In the genomic region with DNA sequence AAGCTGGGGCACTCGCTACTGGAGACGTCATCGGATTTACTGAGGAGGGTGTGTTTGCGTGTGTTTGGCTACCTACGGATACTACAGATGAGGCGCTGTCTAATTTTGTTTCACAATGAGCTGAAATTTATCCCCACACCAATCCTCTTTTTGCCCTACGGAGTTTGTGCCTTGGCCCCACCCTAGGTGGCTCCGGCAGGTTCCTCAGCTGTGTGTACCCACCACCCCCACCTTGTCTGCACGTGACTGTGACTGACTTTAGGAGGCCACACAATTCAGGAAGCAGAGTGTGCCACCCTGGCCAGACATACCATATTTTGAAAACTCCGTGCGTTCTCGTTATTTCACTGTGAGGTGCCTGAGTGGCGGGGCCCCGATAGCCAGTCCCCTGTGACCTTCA, we compare ENCODE assay signal across 20 cellular contexts.
DNase-seq lines count a peak whose midpoint lies in the region; ATAC-seq and TF ChIP-seq lines count a peak whose summit lies in the region.
"Had no signal": no experiment of that assay in that cellular context is flagged by ENCODE, and none has a peak within 500 bp of the region (broad histone marks: within the 10 kb centered on the region; RNA-seq: fewer than 3 reads in every experiment).

No MANE protein-coding gene starts in this region.

- peak overlapping the region; percentile 85 for H3K27ac Mint-ChIP-seq in WTC11
- peak overlapping the region; percentile 79 for H3K27ac Mint-ChIP-seq in nephron progenitor cell
- no peak overlapping the region for H3K27ac Mint-ChIP-seq in type B pancreatic cell
- H3K27ac Mint-ChIP-seq: activated CD8-positive, alpha-beta T cell treated with anti-CD3 and anti-CD28 coated beads, Interleukin-2, amount 10 ng/mL, durations not matched to agents 7 days and 5 days; CD8-positive, alpha-beta T cell had no signal

- POLR2A ChIA-PET in WTC11 (lab: Charles Lee): no interaction called here

- H3K4me1 ChIP-seq in esophagus squamous epithelium: peaks cover 37 to 65% (median 40%) of the 10 kb centered on the region in 3 donors
- peaks cover 9% of the 10 kb centered on the region for H3K4me1 ChIP-seq in lower lobe of right lung

- no peak for TF ChIP-seq POLR2A in esophagus squamous epithelium (IDR thresholded peaks at IDR 0.05)

- no peaks in the 10 kb centered on the region for H3K9me3 ChIP-seq in esophagus squamous epithelium
- H3K9me3 ChIP-seq in lower lobe of right lung: no peaks in the 10 kb centered on the region
- H3K9me3 ChIP-seq: right lobe of liver had no signal

- H3K36me3 Mint-ChIP-seq in WTC11: no peaks in the 10 kb centered on the region
- no peaks in the 10 kb centered on the region for H3K36me3 Mint-ChIP-seq in nephron progenitor cell (ENCODE audit: low read depth)
- H3K36me3 Mint-ChIP-seq in type B pancreatic cell: peaks cover 10% of the 10 kb centered on the region

- H3K27ac ChIP-seq in esophagus squamous epithelium (peak overlapping the region; percentile 70 to 87 (median 85)), temporal lobe (ENCODE audit: low read depth, low read length) (peak overlapping the region; percentile 14), lower lobe of right lung (no peak overlapping the region)

- no peak for DNase-seq in WTC11 (ENCODE audit: low spot score)
- DNase-seq in esophagus squamous epithelium (lab: John Stamatoyannopoulos, UW): no peak
- no peak for DNase-seq in nephron progenitor cell
- DNase-seq in type B pancreatic cell (ENCODE audit: extremely low spot score, unreplicated experiment): no peak
- no peak for DNase-seq in NCI-H1417 treated with DMSO at 0.1 percent for 48 hours (lab: John Stamatoyannopoulos, UW)
- DNase-seq in lower lobe of right lung: no peak
- DNase-seq: activated CD8-positive, alpha-beta T cell treated with anti-CD3 and anti-CD28 coated beads, Interleukin-2, amount 10 ng/mL, durations not matched to agents 7 days and 5 days; activated naive CD4-positive, alpha-beta T cell; CD8-positive, alpha-beta T cell; central memory CD4-positive, alpha-beta T cell; DMS153; foreskin melanocyte; NCI-H1436 treated with DMSO at 0.1 percent for 48 hours; NCI-H2171; NCI-H526 treated with DMSO at 0.1 percent for 48 hours; stimulated activated CD8-positive, alpha-beta memory T cell treated with anti-CD3 and anti-CD28 coated beads, Interleukin-4, amount 100 ng/mL, for 48 hours had no signal

- H3K4me1 Mint-ChIP-seq in WTC11 (peaks cover 14% of the 10 kb centered on the region), nephron progenitor cell (peaks cover 80% of the 10 kb centered on the region), type B pancreatic cell (ENCODE audit: unreplicated experiment) (peaks cover 54% of the 10 kb centered on the region)

- H3K4me3 ChIP-seq in esophagus squamous epithelium (no peak overlapping the region), lower lobe of right lung (no peak overlapping the region)
- H3K4me3 ChIP-seq: right lobe of liver had no signal

- CTCF ChIA-PET in WTC11 (lab: Charles Lee): interaction anchor here (1.3 to 2.0 kb wide), 2 partner anchors 13 to 47 kb away, joined by 3 to 10 read pairs; no protein-coding TSS in a partner anchor

- no peak for ATAC-seq in WTC11
- no peak for ATAC-seq in lower lobe of right lung
- ATAC-seq: activated CD4-positive, CD25-positive, alpha-beta regulatory T cell treated with anti-CD3 and anti-CD28 coated beads, Interleukin-2, amount 50 U/mL, for 24 hours; activated CD8-positive, alpha-beta T cell treated with anti-CD3 and anti-CD28 coated beads, Interleukin-2, amount 10 ng/mL, durations not matched to agents 7 days and 5 days; CD8-positive, alpha-beta T cell; HCT116 had no signal

- H3K27me3 ChIP-seq in esophagus squamous epithelium (no peaks in the 10 kb centered on the region), lower lobe of right lung (ENCODE audit: low read depth) (no peaks in the 10 kb centered on the region)
- H3K27me3 ChIP-seq: right lobe of liver had no signal

- 44 to 47% methylated on average over 9 to 12 of the region's 14 CpGs for WGBS in esophagus squamous epithelium, 2 donors

- TF ChIP-seq CTCF in WTC11 (IDR thresholded peaks at IDR 0.05) (no peak), esophagus squamous epithelium (IDR thresholded peaks at IDR 0.05) (no peak), nephron progenitor cell (IDR thresholded peaks at IDR 0.05) (no peak), type B pancreatic cell (conservative IDR thresholded peaks at IDR 0.05) (no peak), lower lobe of right lung (IDR thresholded peaks at IDR 0.05) (no peak)

- H3K4me3 Mint-ChIP-seq in WTC11 (no peak overlapping the region), nephron progenitor cell (no peak overlapping the region), type B pancreatic cell (no peak overlapping the region)
- H3K4me3 Mint-ChIP-seq: activated CD8-positive, alpha-beta T cell treated with anti-CD3 and anti-CD28 coated beads, Interleukin-2, amount 10 ng/mL, durations not matched to agents 7 days and 5 days; CD8-positive, alpha-beta T cell had no signal

- H3K9me3 Mint-ChIP-seq in WTC11: no peaks in the 10 kb centered on the region
- H3K9me3 Mint-ChIP-seq in nephron progenitor cell: no peaks in the 10 kb centered on the region
- no peaks in the 10 kb centered on the region for H3K9me3 Mint-ChIP-seq in type B pancreatic cell
- H3K9me3 Mint-ChIP-seq: CD8-positive, alpha-beta T cell had no signal

- H3K36me3 ChIP-seq in esophagus squamous epithelium (peaks cover 0 to 45% (median 0%) of the 10 kb centered on the region in 3 donors), lower lobe of right lung (peaks cover 41% of the 10 kb centered on the region)
- H3K36me3 ChIP-seq: right lobe of liver had no signal

- H3K27me3 Mint-ChIP-seq in WTC11 (ENCODE audit: low read depth) (no peaks in the 10 kb centered on the region), nephron progenitor cell (ENCODE audit: low read depth, poor library complexity) (peaks cover 5% of the 10 kb centered on the region), type B pancreatic cell (no peaks in the 10 kb centered on the region)

- intact Hi-C loops in esophagus squamous epithelium (cut with DNase I) (no loop called here), lower lobe of right lung (cut with DNase I) (no loop called here)

TF ChIP-seq in WTC11, 78 proteins besides CTCF, POLR2A, EP300 and RAD21 (continues in another document):
- TF ChIP-seq ZNF121 (CRISPR knock-in tag; IDR thresholded peaks at IDR 0.05) (no peak), NR2C2 (CRISPR knock-in tag; IDR thresholded peaks at IDR 0.05) (no peak), MYBL2 (CRISPR knock-in tag; IDR thresholded peaks at IDR 0.05) (no peak), SOX15 (CRISPR knock-in tag; IDR thresholded peaks at IDR 0.05) (no peak), FOXK1 (CRISPR knock-in tag; IDR thresholded peaks at IDR 0.05) (no peak)
- TF ChIP-seq, protein P1, sequence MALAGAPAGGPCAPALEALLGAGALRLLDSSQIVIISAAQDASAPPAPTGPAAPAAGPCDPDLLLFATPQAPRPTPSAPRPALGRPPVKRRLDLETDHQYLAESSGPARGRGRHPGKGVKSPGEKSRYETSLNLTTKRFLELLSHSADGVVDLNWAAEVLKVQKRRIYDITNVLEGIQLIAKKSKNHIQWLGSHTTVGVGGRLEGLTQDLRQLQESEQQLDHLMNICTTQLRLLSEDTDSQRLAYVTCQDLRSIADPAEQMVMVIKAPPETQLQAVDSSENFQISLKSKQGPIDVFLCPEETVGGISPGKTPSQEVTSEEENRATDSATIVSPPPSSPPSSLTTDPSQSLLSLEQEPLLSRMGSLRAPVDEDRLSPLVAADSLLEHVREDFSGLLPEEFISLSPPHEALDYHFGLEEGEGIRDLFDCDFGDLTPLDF (CRISPR knock-in tag; IDR thresholded peaks at IDR 0.05): no peak
- TF ChIP-seq, protein P2, sequence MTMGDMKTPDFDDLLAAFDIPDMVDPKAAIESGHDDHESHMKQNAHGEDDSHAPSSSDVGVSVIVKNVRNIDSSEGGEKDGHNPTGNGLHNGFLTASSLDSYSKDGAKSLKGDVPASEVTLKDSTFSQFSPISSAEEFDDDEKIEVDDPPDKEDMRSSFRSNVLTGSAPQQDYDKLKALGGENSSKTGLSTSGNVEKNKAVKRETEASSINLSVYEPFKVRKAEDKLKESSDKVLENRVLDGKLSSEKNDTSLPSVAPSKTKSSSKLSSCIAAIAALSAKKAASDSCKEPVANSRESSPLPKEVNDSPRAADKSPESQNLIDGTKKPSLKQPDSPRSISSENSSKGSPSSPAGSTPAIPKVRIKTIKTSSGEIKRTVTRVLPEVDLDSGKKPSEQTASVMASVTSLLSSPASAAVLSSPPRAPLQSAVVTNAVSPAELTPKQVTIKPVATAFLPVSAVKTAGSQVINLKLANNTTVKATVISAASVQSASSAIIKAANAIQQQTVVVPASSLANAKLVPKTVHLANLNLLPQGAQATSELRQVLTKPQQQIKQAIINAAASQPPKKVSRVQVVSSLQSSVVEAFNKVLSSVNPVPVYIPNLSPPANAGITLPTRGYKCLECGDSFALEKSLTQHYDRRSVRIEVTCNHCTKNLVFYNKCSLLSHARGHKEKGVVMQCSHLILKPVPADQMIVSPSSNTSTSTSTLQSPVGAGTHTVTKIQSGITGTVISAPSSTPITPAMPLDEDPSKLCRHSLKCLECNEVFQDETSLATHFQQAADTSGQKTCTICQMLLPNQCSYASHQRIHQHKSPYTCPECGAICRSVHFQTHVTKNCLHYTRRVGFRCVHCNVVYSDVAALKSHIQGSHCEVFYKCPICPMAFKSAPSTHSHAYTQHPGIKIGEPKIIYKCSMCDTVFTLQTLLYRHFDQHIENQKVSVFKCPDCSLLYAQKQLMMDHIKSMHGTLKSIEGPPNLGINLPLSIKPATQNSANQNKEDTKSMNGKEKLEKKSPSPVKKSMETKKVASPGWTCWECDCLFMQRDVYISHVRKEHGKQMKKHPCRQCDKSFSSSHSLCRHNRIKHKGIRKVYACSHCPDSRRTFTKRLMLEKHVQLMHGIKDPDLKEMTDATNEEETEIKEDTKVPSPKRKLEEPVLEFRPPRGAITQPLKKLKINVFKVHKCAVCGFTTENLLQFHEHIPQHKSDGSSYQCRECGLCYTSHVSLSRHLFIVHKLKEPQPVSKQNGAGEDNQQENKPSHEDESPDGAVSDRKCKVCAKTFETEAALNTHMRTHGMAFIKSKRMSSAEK (CRISPR knock-in tag; IDR thresholded peaks at IDR 0.05; ENCODE audit: borderline replicate concordance): no peak
